Comparison of ENCODE assay signal across 14 cellular contexts in genomic region chr9:134035041-134036039, GRCh38.
"Had no signal": no experiment of that assay in that cellular context is flagged by ENCODE, and none has a peak within 500 bp of the region (broad histone marks: within the 10 kb centered on the region; RNA-seq: fewer than 3 reads in every experiment).

No MANE protein-coding gene starts in this region.

- ATAC-seq: foreskin keratinocyte; pancreas; SK-N-SH treated with all-trans-retinoic acid at 6 μM for 48 hours; stimulated activated memory B cell treated with anti-CD40 and anti-IgM and Interleukin-4, amounts not matched to agents 10 μg/mL and 1 μg/mL and 100 μg/mL, for 72 hours had no signal

- H3K4me3 Mint-ChIP-seq: activated CD4-positive, alpha-beta memory T cell treated with anti-CD3 and anti-CD28 coated beads, Interleukin-2, amount 10 ng/mL, durations not matched to agents 7 days and 5 days; immature natural killer cell; neural progenitor cell; stimulated activated memory B cell treated with anti-CD40 and anti-IgM and Interleukin-4, amounts not matched to agents 10 μg/mL and 1 μg/mL and 100 μg/mL, for 72 hours had no signal

- H3K9me3 ChIP-seq: colonic mucosa, pancreas, thyroid gland had no signal

- H3K27ac ChIP-seq: colonic mucosa, foreskin keratinocyte, neural progenitor cell, pancreas, thyroid gland, WERI-Rb-1 had no signal

- H3K4me1 ChIP-seq: colonic mucosa, foreskin keratinocyte, neural progenitor cell, pancreas, thyroid gland had no signal

- DNase-seq: activated CD4-positive, alpha-beta memory T cell treated with anti-CD3 and anti-CD28 coated beads, Interleukin-2, amount 10 ng/mL, durations not matched to agents 7 days and 5 days; activated CD4-positive, alpha-beta T cell treated with anti-CD3 and anti-CD28 coated beads for 4 hours; activated gamma-delta T cell treated with Interleukin-2 at 50 U/mL for 16 hours; colonic mucosa; foreskin keratinocyte; immature natural killer cell; midbrain; stimulated activated CD4-positive, alpha-beta T cell treated with anti-CD3 and anti-CD28 coated beads, Interleukin-2, amount 100 ng/mL, for 48 hours; thyroid gland; WERI-Rb-1 had no signal

- H3K27ac Mint-ChIP-seq: activated CD4-positive, alpha-beta memory T cell treated with anti-CD3 and anti-CD28 coated beads, Interleukin-2, amount 10 ng/mL, durations not matched to agents 7 days and 5 days; immature natural killer cell; neural progenitor cell; stimulated activated memory B cell treated with anti-CD40 and anti-IgM and Interleukin-4, amounts not matched to agents 10 μg/mL and 1 μg/mL and 100 μg/mL, for 72 hours had no signal

- H3K4me1 Mint-ChIP-seq: activated CD4-positive, alpha-beta memory T cell treated with anti-CD3 and anti-CD28 coated beads, Interleukin-2, amount 10 ng/mL, durations not matched to agents 7 days and 5 days; neural progenitor cell; stimulated activated memory B cell treated with anti-CD40 and anti-IgM and Interleukin-4, amounts not matched to agents 10 μg/mL and 1 μg/mL and 100 μg/mL, for 72 hours had no signal

- H3K27me3 ChIP-seq: colonic mucosa, foreskin keratinocyte, neural progenitor cell, pancreas, thyroid gland had no signal

- H3K9me3 Mint-ChIP-seq: immature natural killer cell had no signal

- H3K4me3 ChIP-seq: colonic mucosa, neural progenitor cell, pancreas, thyroid gland had no signal

- H3K27me3 Mint-ChIP-seq: activated CD4-positive, alpha-beta memory T cell treated with anti-CD3 and anti-CD28 coated beads, Interleukin-2, amount 10 ng/mL, durations not matched to agents 7 days and 5 days; stimulated activated memory B cell treated with anti-CD40 and anti-IgM and Interleukin-4, amounts not matched to agents 10 μg/mL and 1 μg/mL and 100 μg/mL, for 72 hours had no signal
